ENCODE assay signal across 26 cellular contexts in the genomic region with DNA sequence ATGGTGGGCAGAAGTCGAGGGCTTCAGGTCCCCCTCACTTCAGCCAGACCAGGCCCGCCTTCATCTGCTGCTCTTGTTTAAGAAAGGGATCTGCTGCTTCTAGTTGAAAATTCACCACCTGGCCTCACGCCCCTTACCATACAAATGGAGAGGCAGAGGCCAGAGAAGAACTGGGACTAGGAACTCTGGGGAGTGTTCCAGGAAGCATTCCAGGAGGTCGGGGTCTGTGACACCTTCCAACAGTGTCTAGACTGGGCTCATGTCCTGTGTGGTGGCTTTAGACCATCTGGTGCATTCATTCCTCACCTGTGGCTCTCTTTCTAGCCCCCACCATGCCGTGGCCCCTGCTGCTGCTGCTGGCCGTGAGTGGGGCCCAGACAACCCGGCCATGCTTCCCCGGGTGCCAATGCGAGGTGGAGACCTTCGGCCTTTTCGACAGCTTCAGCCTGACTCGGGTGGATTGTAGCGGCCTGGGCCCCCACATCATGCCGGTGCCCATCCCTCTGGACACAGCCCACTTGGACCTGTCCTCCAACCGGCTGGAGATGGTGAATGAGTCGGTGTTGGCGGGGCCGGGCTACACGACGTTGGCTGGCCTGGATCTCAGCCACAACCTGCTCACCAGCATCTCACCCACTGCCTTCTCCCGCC. TPM values are rescaled to one million over a fixed set of nuclear protein-coding genes. Genes with fewer than 3 reads are reported as not detected.
DNase-seq lines count a peak whose midpoint lies in the region; ATAC-seq and TF ChIP-seq lines count a peak whose summit lies in the region.
"Had no signal": no experiment of that assay in that cellular context is flagged by ENCODE, and none has a peak within 500 bp of the region (broad histone marks: within the 10 kb centered on the region; RNA-seq: fewer than 3 reads in every experiment).

No MANE protein-coding gene starts in this region.

- intact Hi-C loops in activated T-helper 1 cell treated with anti-CD3 and anti-CD28 coated beads, Interleukin-12 subunit alpha, Interleukin-12 subunit beta, Interleukin-2, Interleukin-4 antibody, amounts not matched to agents 30 ng/mL and 10 ng/mL and 1 ng/mL, durations not matched to agents 14 hours and 24 hours and 36 hours (cut with micrococcal nuclease), result no loop called here

- no peak overlapping the region for H2BK15ac ChIP-seq in mesenchymal stem cell (ENCODE audit: low read depth, poor library complexity, severe bottlenecking)

- peak overlapping the region; percentile 92 for H3K27ac Mint-ChIP-seq in WTC11
- H3K27ac Mint-ChIP-seq in activated T-helper 1 cell treated with anti-CD3 and anti-CD28 coated beads, Interleukin-12 subunit alpha, Interleukin-12 subunit beta, Interleukin-2, Interleukin-4 antibody, amounts not matched to agents 30 ng/mL and 10 ng/mL and 1 ng/mL, durations not matched to agents 14 hours and 24 hours and 36 hours, result no peak overlapping the region
- H3K27ac Mint-ChIP-seq: activated naive CD4-positive, alpha-beta T cell treated with anti-CD3 and anti-CD28 coated beads, Interleukin-2, amount 50 U/mL, for 72 hours; activated T-helper 2 cell treated with anti-CD3 and anti-CD28 coated beads, Interferon-gamma antibody, Interleukin-2, Interleukin-4, amounts not matched to agents 10 μg/mL and 5 μg/mL and 100 μg/mL, durations not matched to agents 14 hours and 24 hours and 36 hours; CD4-positive, alpha-beta memory T cell; T-helper 2 cell treated with Interferon-gamma antibody and Interleukin-4, amounts not matched to agents 5 μg/mL and 100 μg/mL, for 36 hours had no signal

- peak overlapping the region in 1 of 2 experiments; percentile 36 for H3K14ac ChIP-seq in mesenchymal stem cell (ENCODE audit: low read length in 2 of 2)

- WGBS in mesenchymal stem cell, result 93% methylated on average over 21 of the region's 21 CpGs
- 79 to 83% methylated on average over 17 to 21 of the region's 21 CpGs for WGBS in tibial nerve, 2 donors

- CTCF ChIA-PET in GM10248 (lab: Yijun Ruan, JAX) (interaction anchor here (0.7 kb wide), 1 partner anchor 61 kb away, joined by 3 read pairs; no protein-coding TSS in a partner anchor), WTC11 (lab: Charles Lee) (interaction anchor here (1.4 kb wide), 1 partner anchor 61 kb away, joined by 10 read pairs; no protein-coding TSS in a partner anchor)

- no peak overlapping the region for H3K9ac ChIP-seq in mesenchymal stem cell (ENCODE audit: low read length)

- H3K27ac ChIP-seq in mesenchymal stem cell (ENCODE audit: low read length, poor library complexity, severe bottlenecking) (no peak overlapping the region), tibial nerve (peak overlapping the region in 3 of 4 donors; percentile 19 to 77 (median 75))
- H3K27ac ChIP-seq: ascending aorta, heart left ventricle, left lung, sigmoid colon had no signal

- TF ChIP-seq EP300 in tibial nerve (IDR thresholded peaks at IDR 0.05), result no peak

- H2BK5ac ChIP-seq in mesenchymal stem cell (ENCODE audit: low read depth, low read length, poor library complexity, severe bottlenecking), result no peak overlapping the region

- H2AFZ ChIP-seq in mesenchymal stem cell (ENCODE audit: low read depth, low read length), result no peak overlapping the region

- TF ChIP-seq CTCF in GM10248 (IDR thresholded peaks at IDR 0.05; ENCODE audit: control extremely low read depth, extremely low read depth, low read depth, missing control alignments) (no peak), WTC11 (IDR thresholded peaks at IDR 0.05) (no peak), tibial nerve (IDR thresholded peaks at IDR 0.05) (no peak)

- H2BK12ac ChIP-seq in mesenchymal stem cell (ENCODE audit: low read length in 2 of 2), result no peak overlapping the region

- H3K9me3 ChIP-seq in mesenchymal stem cell (ENCODE audit: control insufficient read depth, low read length) (no peaks in the 10 kb centered on the region), tibial nerve (peaks cover 0 to 6% (median 0%) of the 10 kb centered on the region in 4 donors)
- H3K9me3 ChIP-seq: ascending aorta, left lung, sigmoid colon, uterus had no signal

- ATAC-seq in WTC11, result no peak
- no peak for ATAC-seq in HG03469 (IDR thresholded peaks at IDR 0.05; ENCODE audit: unreplicated experiment)
- ATAC-seq: activated naive CD4-positive, alpha-beta T cell treated with anti-CD3 and anti-CD28 coated beads, Interleukin-2, amount 50 U/mL, for 72 hours; heart left ventricle; left lung; stimulated activated naive CD8-positive, alpha-beta T cell treated with anti-CD3 and anti-CD28 coated beads, Interleukin-15, amount 100 ng/mL, for 72 hours had no signal

- no peak overlapping the region for H4K8ac ChIP-seq in mesenchymal stem cell (ENCODE audit: low read length)

- peaks cover 25% of the 10 kb centered on the region for H3K9me3 Mint-ChIP-seq in WTC11
- no peaks in the 10 kb centered on the region for H3K9me3 Mint-ChIP-seq in activated T-helper 1 cell treated with anti-CD3 and anti-CD28 coated beads, Interleukin-12 subunit alpha, Interleukin-12 subunit beta, Interleukin-2, Interleukin-4 antibody, amounts not matched to agents 30 ng/mL and 10 ng/mL and 1 ng/mL, durations not matched to agents 14 hours and 24 hours and 36 hours
- H3K9me3 Mint-ChIP-seq: activated T-helper 2 cell treated with anti-CD3 and anti-CD28 coated beads, Interferon-gamma antibody, Interleukin-2, Interleukin-4, amounts not matched to agents 10 μg/mL and 5 μg/mL and 100 μg/mL, durations not matched to agents 14 hours and 24 hours and 36 hours; CD4-positive, alpha-beta memory T cell; T-helper 2 cell treated with Interferon-gamma antibody and Interleukin-4, amounts not matched to agents 5 μg/mL and 100 μg/mL, for 36 hours had no signal

- no peaks in the 10 kb centered on the region for H3K27me3 ChIP-seq in mesenchymal stem cell (ENCODE audit: control insufficient read depth in 1 of 2, insufficient read depth in 1 of 2, low read length in 2 of 2)
- no peaks in the 10 kb centered on the region for H3K27me3 ChIP-seq in tibial nerve
- H3K27me3 ChIP-seq: ascending aorta, heart left ventricle, left lung, sigmoid colon, uterus had no signal

- no peak for TF ChIP-seq POLR2A in tibial nerve (IDR thresholded peaks at IDR 0.05)

- H3K18ac ChIP-seq in mesenchymal stem cell (ENCODE audit: low read depth in 1 of 2, low read length in 2 of 2), result no peak overlapping the region

- peaks cover 35% of the 10 kb centered on the region for H3K36me3 Mint-ChIP-seq in WTC11
- no peaks in the 10 kb centered on the region for H3K36me3 Mint-ChIP-seq in activated T-helper 1 cell treated with anti-CD3 and anti-CD28 coated beads, Interleukin-12 subunit alpha, Interleukin-12 subunit beta, Interleukin-2, Interleukin-4 antibody, amounts not matched to agents 30 ng/mL and 10 ng/mL and 1 ng/mL, durations not matched to agents 14 hours and 24 hours and 36 hours (ENCODE audit: low read depth)
- H3K36me3 Mint-ChIP-seq: CD4-positive, alpha-beta memory T cell had no signal

- no peaks in the 10 kb centered on the region for H3K27me3 Mint-ChIP-seq in WTC11 (ENCODE audit: low read depth)
- H3K27me3 Mint-ChIP-seq in activated T-helper 1 cell treated with anti-CD3 and anti-CD28 coated beads, Interleukin-12 subunit alpha, Interleukin-12 subunit beta, Interleukin-2, Interleukin-4 antibody, amounts not matched to agents 30 ng/mL and 10 ng/mL and 1 ng/mL, durations not matched to agents 14 hours and 24 hours and 36 hours (ENCODE audit: insufficient read depth), result peaks cover 34% of the 10 kb centered on the region

- H4K91ac ChIP-seq in mesenchymal stem cell (ENCODE audit: low read length), result peak overlapping the region; percentile 69

- H3K23ac ChIP-seq in mesenchymal stem cell (ENCODE audit: low read length in 2 of 2), result no peak overlapping the region

- H3K4me1 ChIP-seq in mesenchymal stem cell (ENCODE audit: control insufficient read depth, insufficient read depth, low read depth, low read length) (peaks cover 48% of the 10 kb centered on the region), tibial nerve (peaks cover 0 to 95% (median 23%) of the 10 kb centered on the region in 4 donors)
- H3K4me1 ChIP-seq: uterus had no signal

- no peak overlapping the region for H2AK5ac ChIP-seq in mesenchymal stem cell (ENCODE audit: low read length, severe bottlenecking)

- no peak overlapping the region for H3K4me2 ChIP-seq in mesenchymal stem cell (ENCODE audit: low read length, poor library complexity, severe bottlenecking)

- no peak overlapping the region for H3K4me3 Mint-ChIP-seq in WTC11
- no peak overlapping the region for H3K4me3 Mint-ChIP-seq in activated T-helper 1 cell treated with anti-CD3 and anti-CD28 coated beads, Interleukin-12 subunit alpha, Interleukin-12 subunit beta, Interleukin-2, Interleukin-4 antibody, amounts not matched to agents 30 ng/mL and 10 ng/mL and 1 ng/mL, durations not matched to agents 14 hours and 24 hours and 36 hours
- H3K4me3 Mint-ChIP-seq: CD4-positive, alpha-beta memory T cell; stimulated activated naive CD8-positive, alpha-beta T cell treated with anti-CD3 and anti-CD28 coated beads, Interleukin-15, amount 100 ng/mL, for 72 hours; T-helper 2 cell treated with Interferon-gamma antibody and Interleukin-4, amounts not matched to agents 5 μg/mL and 100 μg/mL, for 36 hours had no signal

- H3K79me1 ChIP-seq in mesenchymal stem cell (replicated peaks; ENCODE audit: low read length, poor library complexity, severe bottlenecking), result peaks cover 54% of the 10 kb centered on the region

- DNase-seq in GM10248 (ENCODE audit: extremely low spot score) (peak; percentile 12), WTC11 (ENCODE audit: low spot score) (no peak), mesenchymal stem cell (no peak), tibial nerve (ENCODE audit: low spot score in 2 of 2) (no peak)
- no peak for DNase-seq in stimulated activated naive CD4-positive, alpha-beta T cell treated with Interleukin-2 at 50 U/mL for 16 hours (lab: John Stamatoyannopoulos, UW)
- DNase-seq in activated T-helper 1 cell treated with anti-CD3 and anti-CD28 coated beads, Interleukin-12 subunit alpha, Interleukin-12 subunit beta, Interleukin-2, Interleukin-4 antibody, amounts not matched to agents 30 ng/mL and 10 ng/mL and 1 ng/mL, durations not matched to agents 14 hours and 24 hours and 36 hours (ENCODE audit: low spot score), result no peak
- DNase-seq: activated CD8-positive, alpha-beta memory T cell treated with anti-CD3 and anti-CD28 coated beads, Interleukin-2, amount 50 U/mL, for 4 hours; CD4-positive, alpha-beta memory T cell; central memory CD4-positive, alpha-beta T cell; dermis blood vessel endothelial cell; IMR-90; left lung; NCI-H1105 treated with DMSO at 0.1 percent for 48 hours; NCI-H2081; NCI-H226; Right ventricle myocardium superior had no signal

- H2BK120ac ChIP-seq in mesenchymal stem cell (ENCODE audit: low read depth, low read length), result no peak overlapping the region

- H3K4ac ChIP-seq in mesenchymal stem cell (ENCODE audit: low read depth in 1 of 2, low read length in 2 of 2), result no peak overlapping the region

- POLR2A ChIA-PET in GM10248 (lab: Yijun Ruan, JAX) (no interaction called here), WTC11 (lab: Charles Lee) (interaction anchor here (0.5 kb wide), 1 partner anchor 1345 kb away, joined by 3 read pairs; no protein-coding TSS in a partner anchor)

- peaks cover 47% of the 10 kb centered on the region for H3K4me1 Mint-ChIP-seq in WTC11
- no peaks in the 10 kb centered on the region for H3K4me1 Mint-ChIP-seq in activated T-helper 1 cell treated with anti-CD3 and anti-CD28 coated beads, Interleukin-12 subunit alpha, Interleukin-12 subunit beta, Interleukin-2, Interleukin-4 antibody, amounts not matched to agents 30 ng/mL and 10 ng/mL and 1 ng/mL, durations not matched to agents 14 hours and 24 hours and 36 hours (ENCODE audit: low read depth)

- H3K4me3 ChIP-seq in mesenchymal stem cell (ENCODE audit: insufficient read depth in 1 of 2, low read depth in 1 of 2, low read length in 2 of 2), result no peak overlapping the region
- H3K4me3 ChIP-seq in tibial nerve, result no peak overlapping the region
- H3K4me3 ChIP-seq: ascending aorta, heart left ventricle, left lung, sigmoid colon, uterus had no signal

- H3K36me3 ChIP-seq in mesenchymal stem cell (ENCODE audit: control insufficient read depth in 1 of 2, insufficient read depth in 2 of 2, low read depth in 1 of 2, low read length in 2 of 2), result peaks cover 36 to 57% of the 10 kb centered on the region in 2 experiments
- peaks cover 0 to 26% (median 0%) of the 10 kb centered on the region in 3 donors for H3K36me3 ChIP-seq in tibial nerve
- H3K36me3 ChIP-seq: sigmoid colon, uterus had no signal

RNA-seq across cellular contexts. Expression of gene TSKU, which starts 12.3 kb away (rescaled TPM):
- total RNA-seq in WTC11 (2021) (24.0 to 30.3 TPM (median 24.4 TPM) in 3 replicates), tibial nerve (100 to 1,000 TPM; 140 to 385 (median 202) TPM)
- polyA plus RNA-seq in mesenchymal stem cell (2013, experiment 1 of 2), result 47.5 TPM
- 48.4 TPM for polyA plus RNA-seq in mesenchymal stem cell (2013, experiment 2 of 2)
- 0.91 and 1.1 TPM in 2 replicates for total RNA-seq in activated T-helper 1 cell treated with anti-CD3 and anti-CD28 coated beads, Interleukin-12 subunit alpha, Interleukin-12 subunit beta, Interleukin-2, Interleukin-4 antibody, amounts not matched to agents 30 ng/mL and 10 ng/mL and 1 ng/mL, durations not matched to agents 14 hours and 24 hours and 36 hours
- total RNA-seq: CD4-positive, alpha-beta memory T cell; mononuclear cell had no signal

Comparison
In these comparisons a context has a peak if more than half of its experiments do, and no peak if none do; other contexts are left out.
1. RNA of gene TSKU, which starts 12.3 kb away (total RNA-seq): 140 to 385 TPM in tibial nerve and 24.0 to 30.3 TPM in WTC11; 0.91 to 1.1 TPM in activated T-helper 1 cell treated with anti-CD3 and anti-CD28 coated beads, Interleukin-12 subunit alpha, Interleukin-12 subunit beta, Interleukin-2, Interleukin-4 antibody, amounts not matched to agents 30 ng/mL and 10 ng/mL and 1 ng/mL, durations not matched to agents 14 hours and 24 hours and 36 hours; every median in the first group is over 10 times any median in the second.